ENCODE assay signal across 8 cellular contexts in the genomic region with DNA sequence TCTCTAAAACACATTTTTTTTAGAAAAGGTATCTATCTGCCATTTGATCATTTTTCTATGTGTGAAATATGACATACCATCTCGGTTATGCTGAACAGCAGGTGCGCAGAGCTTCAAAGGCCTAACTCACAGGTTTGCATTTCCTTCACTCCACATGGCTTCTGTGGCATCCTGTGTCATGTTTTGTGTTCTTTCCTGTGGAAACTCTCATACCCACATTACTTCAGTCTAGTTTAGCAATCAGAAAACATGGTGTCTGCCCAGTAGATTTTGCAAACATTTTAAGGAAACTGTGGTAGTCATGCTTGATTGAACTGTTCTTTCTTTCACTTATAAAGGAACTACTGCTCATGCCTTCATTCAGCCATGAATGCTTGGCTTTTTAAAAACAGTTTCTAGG. TPM values are rescaled to one million over a fixed set of nuclear protein-coding genes. Genes with fewer than 3 reads are reported as not detected.
DNase-seq lines count a peak whose midpoint lies in the region; ATAC-seq, FAIRE-seq and TF ChIP-seq lines count a peak whose summit lies in the region.

No MANE protein-coding gene starts in this region.

- 20 to 53% (median 37%) methylated on average over 2 of the region's 2 CpGs for WGBS in spleen, 5 donors

- H3K36me3 ChIP-seq in spleen (no peaks in the 10 kb centered on the region), colonic mucosa (no peaks in the 10 kb centered on the region)

- intact Hi-C loops in spleen (cut with DNase I; ENCODE audit: low total_unique reads) (no loop called here), colonic mucosa (cut with DNase I) (no loop called here)

- TF ChIP-seq CTCF in GM10266 (IDR thresholded peaks at IDR 0.05; ENCODE audit: control insufficient read depth, insufficient read depth, low read depth, missing control alignments) (no peak), spleen (IDR thresholded peaks at IDR 0.05 in 8 of 11, conservative IDR thresholded peaks at IDR 0.05 in 3 of 11) (no peak), colonic mucosa (IDR thresholded peaks at IDR 0.05) (no peak)

- H3K4me3 ChIP-seq in spleen, result peak overlapping the region in 1 of 8 donors; percentile 26
- no peak overlapping the region for H3K4me3 ChIP-seq in colonic mucosa

- DNase-seq in GM10266 (ENCODE audit: extremely low spot score), result peak; percentile 46
- DNase-seq in KG1 (lab: John Stamatoyannopoulos, UW), result peak; percentile 23
- DNase-seq in activated T-helper 1 cell treated with Interleukin-2 at 50 U/mL for 16 hours (ENCODE audit: low read depth), result peak; percentile 41
- no peak for DNase-seq in spleen
- DNase-seq in urothelium cell line (ENCODE audit: low spot score), result no peak
- DNase-seq in NCI-H446 (lab: John Stamatoyannopoulos, UW), result no peak
- no peak for DNase-seq in colonic mucosa

- TF ChIP-seq POLR2A in spleen (IDR thresholded peaks at IDR 0.05), result no peak

- FAIRE-seq in urothelium cell line (lab: Jason Lieb, UNC), result no peak

- H3K4me1 ChIP-seq in spleen (peaks cover 7 to 52% (median 26%) of the 10 kb centered on the region in 6 donors), colonic mucosa (no peaks in the 10 kb centered on the region)

- ATAC-seq in GM21515 (IDR thresholded peaks at IDR 0.05; ENCODE audit: unreplicated experiment), result peak; percentile 79

- H3K9ac ChIP-seq in colonic mucosa (ENCODE audit: low read depth in 2 of 2, low read length in 2 of 2), result no peak overlapping the region

- H3K27me3 ChIP-seq in spleen (replicated peaks in 1 of 7) (no peaks in the 10 kb centered on the region), colonic mucosa (no peaks in the 10 kb centered on the region)

- H3K9me3 ChIP-seq in spleen, result no peaks in the 10 kb centered on the region
- no peaks in the 10 kb centered on the region for H3K9me3 ChIP-seq in colonic mucosa

- H3K27ac ChIP-seq in spleen (peak overlapping the region; percentile 37 to 85 (median 71)), colonic mucosa (no peak overlapping the region)

RNA-seq across cellular contexts. Expression of gene ARAP2, which starts 11.3 kb away (rescaled TPM):
- total RNA-seq in spleen (100 to 1,000 TPM in 2 of 7 donors, 10 to 100 TPM in 5; 51.9 to 161 (median 71.6) TPM), colonic mucosa (10 to 100 TPM; 10.7 to 19.3 TPM)
- polyA plus RNA-seq in spleen, result 1 to 10 TPM; 6.8 to 9.5 (median 7.7) TPM

RNA-seq across cellular contexts. Expression of gene DTHD1, which starts 25.8 kb away (rescaled TPM):
- total RNA-seq in spleen, result 10 to 100 TPM in 3 of 7 donors, 1 to 10 TPM in 4; 7.5 to 12.2 (median 9.6) TPM
- polyA plus RNA-seq in spleen, result under 1 TPM; 0.18 to 0.51 (median 0.24) TPM
- total RNA-seq in colonic mucosa, result under 1 TPM in 1 of 2 donors, not detected in 1; 0.08 TPM

Comparison
In these comparisons a context has a peak if more than half of its experiments do, and no peak if none do; other contexts are left out.
1. DNase-seq: peak in GM10266 (single experiment), KG1 (single experiment) and activated T-helper 1 cell treated with Interleukin-2 at 50 U/mL for 16 hours (single experiment); none in spleen (single experiment), urothelium cell line (single experiment), NCI-H446 (0 of 2) and colonic mucosa (single experiment).
2. RNA of gene DTHD1, which starts 25.8 kb away (total RNA-seq): 7.5 to 12.2 TPM in spleen; 0.08 TPM in colonic mucosa; every median in the first group is over 4 times any median in the second.